In genomic region chrX:133792198-133792953, GRCh38 we compare ENCODE assay signal across 8 cellular contexts.
DNase-seq lines count a peak whose midpoint lies in the region; ATAC-seq and TF ChIP-seq lines count a peak whose summit lies in the region.

No MANE protein-coding gene starts in this region.

- no peaks in the 10 kb centered on the region for H3K4me1 Mint-ChIP-seq in activated CD4-positive, alpha-beta memory T cell treated with anti-CD3 and anti-CD28 coated beads for 36 hours (ENCODE audit: low read depth)
- H3K4me1 Mint-ChIP-seq in memory B cell = peaks cover 3% of the 10 kb centered on the region

- H3K27me3 ChIP-seq in A673 (replicated peaks; ENCODE audit: insufficient read depth, low read depth, low read length, poor library complexity) = no peaks in the 10 kb centered on the region

- POLR2A ChIA-PET in A673 (lab: Charles Lee; ENCODE audit: low non-redundant PET) = no interaction called here
- POLR2A ChIA-PET in activated CD4-positive, alpha-beta memory T cell treated with anti-CD3 and anti-CD28 coated beads for 36 hours (lab: Charles Lee) = no interaction called here

- no peaks in the 10 kb centered on the region for H3K36me3 Mint-ChIP-seq in activated CD4-positive, alpha-beta memory T cell treated with anti-CD3 and anti-CD28 coated beads for 36 hours
- H3K36me3 Mint-ChIP-seq in memory B cell = no peaks in the 10 kb centered on the region

- CTCF ChIA-PET in A673 (lab: Charles Lee) = interaction anchor here (0.7 to 1.3 kb wide), 9 partner anchors 8 to 603 kb away, joined by 3 to 6 read pairs (median 3); no protein-coding TSS in a partner anchor
- CTCF ChIA-PET in activated CD4-positive, alpha-beta memory T cell treated with anti-CD3 and anti-CD28 coated beads for 36 hours (lab: Charles Lee) = interaction anchor here (0.6 to 4.3 kb wide), 20 partner anchors 18 to 604 kb away, joined by 3 to 48 read pairs (median 4); no protein-coding TSS in a partner anchor

- no peak overlapping the region for H3K4me3 ChIP-seq in A673 (ENCODE audit: low read depth, low read length, poor library complexity, severe bottlenecking)

- H3K27ac Mint-ChIP-seq in activated CD4-positive, alpha-beta memory T cell treated with anti-CD3 and anti-CD28 coated beads for 36 hours = no peak overlapping the region
- H3K27ac Mint-ChIP-seq in memory B cell = no peak overlapping the region

- H3K9me3 ChIP-seq in A673 (ENCODE audit: low read depth, low read length, poor library complexity, severe bottlenecking) = no peaks in the 10 kb centered on the region

- no peak overlapping the region for H3K27ac ChIP-seq in A673 (ENCODE audit: low read depth, low read length, poor library complexity, severe bottlenecking)

- no peaks in the 10 kb centered on the region for H3K27me3 Mint-ChIP-seq in activated CD4-positive, alpha-beta memory T cell treated with anti-CD3 and anti-CD28 coated beads for 36 hours
- H3K27me3 Mint-ChIP-seq in memory B cell = peaks cover 2% of the 10 kb centered on the region

- no peak overlapping the region for H3K4me3 Mint-ChIP-seq in activated CD4-positive, alpha-beta memory T cell treated with anti-CD3 and anti-CD28 coated beads for 36 hours
- no peak overlapping the region for H3K4me3 Mint-ChIP-seq in memory B cell

- H3K9me3 Mint-ChIP-seq in activated CD4-positive, alpha-beta memory T cell treated with anti-CD3 and anti-CD28 coated beads for 36 hours = no peaks in the 10 kb centered on the region
- no peaks in the 10 kb centered on the region for H3K9me3 Mint-ChIP-seq in memory B cell

- intact Hi-C loops in A673 (cut with micrococcal nuclease; ENCODE audit: unreplicated experiment) = loop anchor here (1.0 to 10.0 kb wide), 5 partner anchors 130 to 605 kb away; no protein-coding TSS in a partner anchor
- intact Hi-C loops in activated CD4-positive, alpha-beta memory T cell treated with anti-CD3 and anti-CD28 coated beads for 36 hours (cut with micrococcal nuclease) = loop anchor here (1.0 to 10.0 kb wide), 6 partner anchors 47 to 602 kb away; no protein-coding TSS in a partner anchor

- no peaks in the 10 kb centered on the region for H3K4me1 ChIP-seq in A673 (ENCODE audit: insufficient read depth, low read length, poor library complexity, severe bottlenecking)

- H3K36me3 ChIP-seq in A673 (ENCODE audit: insufficient read depth, low read length, poor library complexity, severe bottlenecking) = no peaks in the 10 kb centered on the region

- BruUV-seq in A673 (replicated peaks; lab: Mats Ljungman, UMichigan) = no TSS peak

- ATAC-seq in GM18508 (IDR thresholded peaks at IDR 0.05; ENCODE audit: insufficient read depth, unreplicated experiment) (peak; percentile 66), HG03159 (IDR thresholded peaks at IDR 0.05; ENCODE audit: unreplicated experiment) (peak; percentile 85), memory B cell (ENCODE audit: low read depth) (peak; percentile 70)

- DNase-seq in A673 (ENCODE audit: low spot score) = peak; percentile 88
- DNase-seq in NCI-H510A treated with DMSO at 0.1 percent for 48 hours (lab: John Stamatoyannopoulos, UW) = peak; percentile 74
- DNase-seq in activated CD4-positive, alpha-beta memory T cell treated with anti-CD3 and anti-CD28 coated beads for 36 hours = peak; percentile 60
- peak; percentile 19 for DNase-seq in effector CD8-positive, alpha-beta T cell (lab: John Stamatoyannopoulos, UW)
- DNase-seq in memory B cell (ENCODE audit: low spot score in 2 of 2) = peak; percentile 40 to 67
- peak; percentile 1 to 5 for DNase-seq in stimulated activated CD8-positive, alpha-beta memory T cell treated with anti-CD3 and anti-CD28 coated beads, Interleukin-15, amount 100 ng/mL, for 4 hours (ENCODE audit: low read depth in 2 of 2)

- peak; percentile 99 for TF ChIP-seq CTCF in A673 (conservative IDR thresholded peaks at IDR 0.05; ENCODE audit: low read depth, low read length)

Comparison
In these comparisons a context has a peak if more than half of its experiments do, and no peak if none do; other contexts are left out.
1. DNase-seq: peak in every context shown above with its lines; median percentile 88 in A673; 74 in NCI-H510A treated with DMSO at 0.1 percent for 48 hours; 60 in activated CD4-positive, alpha-beta memory T cell treated with anti-CD3 and anti-CD28 coated beads for 36 hours; 54 in memory B cell; 19 in effector CD8-positive, alpha-beta T cell; 3 in stimulated activated CD8-positive, alpha-beta memory T cell treated with anti-CD3 and anti-CD28 coated beads, Interleukin-15, amount 100 ng/mL, for 4 hours.